In genomic region chr16:46658925-46659324, GRCh38 we compare ENCODE assay signal across 8 cellular contexts. TPM values are rescaled to one million over a fixed set of nuclear protein-coding genes. Genes with fewer than 3 reads are reported as not detected.
A peak's percentile ranks its signal among the peaks of the same experiment; 100 is the strongest.
DNase-seq lines count a peak whose midpoint lies in the region; ATAC-seq and TF ChIP-seq lines count a peak whose summit lies in the region.

No MANE protein-coding gene starts in this region.

- ATAC-seq in GM19467 (IDR thresholded peaks at IDR 0.05; ENCODE audit: unreplicated experiment), result peak; percentile 93
- ATAC-seq in HG03469 (IDR thresholded peaks at IDR 0.05; ENCODE audit: unreplicated experiment), result peak; percentile 89
- peak; percentile 91 to 96 for ATAC-seq in activated T-cell treated with anti-CD3 and anti-CD28 coated beads, Interleukin-2, amount 50 U/mL, for 72 hours (replicated peaks in 1 of 2)

- no peaks in the 10 kb centered on the region for H3K27me3 Mint-ChIP-seq in activated T-cell treated with anti-CD3 and anti-CD28 coated beads, Interleukin-2, amount 50 U/mL, for 72 hours (ENCODE audit: low read depth)

- H3K4me3 Mint-ChIP-seq in activated T-cell treated with anti-CD3 and anti-CD28 coated beads, Interleukin-2, amount 50 U/mL, for 72 hours, result peak overlapping the region in 1 of 2 donors; percentile 15

- no peak for TF ChIP-seq CTCF in GM10266 (IDR thresholded peaks at IDR 0.05; ENCODE audit: control insufficient read depth, insufficient read depth, low read depth, missing control alignments)

- H3K4me1 Mint-ChIP-seq in activated T-cell treated with anti-CD3 and anti-CD28 coated beads, Interleukin-2, amount 50 U/mL, for 72 hours (ENCODE audit: low read depth), result peaks cover 21% of the 10 kb centered on the region

- no peaks in the 10 kb centered on the region for H3K9me3 Mint-ChIP-seq in activated T-cell treated with anti-CD3 and anti-CD28 coated beads, Interleukin-2, amount 50 U/mL, for 72 hours

- H3K27ac Mint-ChIP-seq in activated T-cell treated with anti-CD3 and anti-CD28 coated beads, Interleukin-2, amount 50 U/mL, for 72 hours, result peak overlapping the region; percentile 7

- DNase-seq in GM10266 (ENCODE audit: extremely low spot score), result peak; percentile 77
- DNase-seq in activated T-cell treated with anti-CD3 and anti-CD28 coated beads, Interleukin-2, amount 50 U/mL, for 72 hours, result peak; percentile 23 to 31
- peak; percentile 40 for DNase-seq in stimulated activated CD8-positive, alpha-beta memory T cell treated with anti-CD3 and anti-CD28 coated beads, Interleukin-4, amount 100 ng/mL, for 48 hours
- DNase-seq in NCI-H69 (lab: John Stamatoyannopoulos, UW), result no peak
- DNase-seq in NCI-H2081 (lab: John Stamatoyannopoulos, UW), result no peak
- no peak for DNase-seq in NCI-H2227 (lab: John Stamatoyannopoulos, UW; ENCODE audit: unreplicated experiment)

- H3K36me3 Mint-ChIP-seq in activated T-cell treated with anti-CD3 and anti-CD28 coated beads, Interleukin-2, amount 50 U/mL, for 72 hours (ENCODE audit: insufficient read depth in 2 of 2), result peaks cover 4 to 16% of the 10 kb centered on the region in 2 donors

RNA-seq across cellular contexts. Expression of gene VPS35, which starts 30.1 kb away (rescaled TPM):
- 10 to 100 TPM; 68.0 to 77.4 TPM for total RNA-seq in activated T-cell treated with anti-CD3 and anti-CD28 coated beads, Interleukin-2, amount 50 U/mL, for 72 hours

RNA-seq across cellular contexts. Expression of gene ORC6, which starts 30.5 kb away (rescaled TPM):
- 10 to 100 TPM; 48.0 to 57.2 TPM for total RNA-seq in activated T-cell treated with anti-CD3 and anti-CD28 coated beads, Interleukin-2, amount 50 U/mL, for 72 hours

RNA-seq across cellular contexts. Expression of gene SHCBP1, which starts 37.7 kb away (rescaled TPM):
- total RNA-seq in activated T-cell treated with anti-CD3 and anti-CD28 coated beads, Interleukin-2, amount 50 U/mL, for 72 hours, result 10 to 100 TPM; 36.5 to 37.1 TPM

Comparison
In these comparisons a context has a peak if more than half of its experiments do, and no peak if none do; other contexts are left out.
1. DNase-seq: peak in GM10266 (single experiment), activated T-cell treated with anti-CD3 and anti-CD28 coated beads, Interleukin-2, amount 50 U/mL, for 72 hours (2 of 2) and stimulated activated CD8-positive, alpha-beta memory T cell treated with anti-CD3 and anti-CD28 coated beads, Interleukin-4, amount 100 ng/mL, for 48 hours (single experiment); none in NCI-H69 (single experiment), NCI-H2081 (0 of 2) and NCI-H2227 (single experiment).
2. Peak in every context shown above with its lines, with median percentiles within 50 percentile points of each other: ATAC-seq.